In genomic region chr10:123581656-123582055, GRCh38 we compare ENCODE assay signal across 7 cellular contexts.
"Had no signal": no experiment of that assay in that cellular context is flagged by ENCODE, and none has a peak within 500 bp of the region (broad histone marks: within the 10 kb centered on the region; RNA-seq: fewer than 3 reads in every experiment).

No MANE protein-coding gene starts in this region.

- FAIRE-seq: frontal cortex had no signal

- H3K36me3 ChIP-seq: ascending aorta, breast epithelium, WERI-Rb-1 had no signal

- H3K27ac ChIP-seq: ascending aorta, breast epithelium, coronary artery, dorsolateral prefrontal cortex, WERI-Rb-1 had no signal

- H3K9me3 ChIP-seq: ascending aorta, breast epithelium had no signal

- DNase-seq: T1000 had no signal

- H3K4me1 ChIP-seq: breast epithelium had no signal

- H3K4me3 ChIP-seq: ascending aorta, breast epithelium, coronary artery, dorsolateral prefrontal cortex had no signal
